8 cellular contexts compared by ENCODE assay signal in the genomic region with DNA sequence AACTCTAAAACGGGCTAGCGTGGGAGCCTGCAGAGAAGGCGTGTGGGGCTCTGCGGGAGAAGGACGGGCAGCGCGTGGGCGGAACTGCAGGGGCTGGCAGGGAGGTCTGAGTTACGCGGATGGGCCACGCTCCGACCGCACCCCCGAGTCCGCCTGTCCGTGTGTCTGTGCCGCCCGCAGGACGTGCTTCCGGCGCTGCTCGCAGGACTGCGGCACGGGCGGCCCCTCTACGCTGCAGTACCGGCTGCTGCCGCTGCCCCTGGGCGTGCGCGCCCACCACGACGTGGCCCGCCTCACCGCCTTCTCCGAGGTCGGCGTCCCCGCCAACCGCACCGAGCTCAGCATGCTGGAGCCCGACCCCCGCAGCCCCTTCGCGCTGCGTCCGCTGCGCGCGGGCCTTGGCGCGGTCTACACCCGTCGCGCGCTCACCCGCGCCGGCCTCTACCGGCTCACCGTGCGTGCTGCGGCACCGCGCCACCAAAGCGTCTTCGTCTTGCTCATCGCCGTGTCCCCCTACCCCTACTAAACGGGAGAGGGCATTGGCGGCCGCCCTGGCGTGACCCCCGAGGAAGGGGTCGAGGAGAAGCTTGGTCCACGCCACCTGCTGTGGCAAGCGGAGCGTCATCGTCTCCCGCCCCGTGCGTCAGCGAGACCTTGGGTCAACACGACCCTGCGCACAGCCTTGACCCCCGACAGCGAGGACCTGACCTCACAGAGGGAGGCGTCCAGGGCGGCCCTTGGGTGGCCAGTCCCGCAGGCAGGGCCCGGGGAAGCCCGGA. TPM values are rescaled to one million over a fixed set of nuclear protein-coding genes. Genes with fewer than 3 reads are reported as not detected.
DNase-seq lines count a peak whose midpoint lies in the region; ATAC-seq, FAIRE-seq and TF ChIP-seq lines count a peak whose summit lies in the region.

No MANE protein-coding gene starts in this region.

- no peaks in the 10 kb centered on the region for H3F3A ChIP-seq in neural cell (ENCODE audit: insufficient read depth, low read length, poor library complexity, severe bottlenecking)

- no peaks in the 10 kb centered on the region for H3K79me2 ChIP-seq in neural cell (replicated peaks; ENCODE audit: insufficient read depth, low read length)

- H3K27ac ChIP-seq in A549 (peak overlapping the region; percentile 56 to 80; a peak in 5 of 6 replicates), VCaP (peak overlapping the region; percentile 33; the same call in 1 of the 2 replicates), esophagus (ENCODE audit: low read depth in 2 of 2, low read length in 1 of 2) (no peak overlapping the region), neural cell (ENCODE audit: low read length) (no peak overlapping the region)

- DNase-seq in A549 (ENCODE audit: low read depth in 1 of 2, low spot score in 1 of 2) (peak; percentile 68 to 87), GM13977 (ENCODE audit: low spot score) (peak; percentile 84), GDM1 (lab: John Stamatoyannopoulos, UW) (no peak)

- 7% methylated on average over 51 of the region's 92 CpGs for WGBS in A549 (ENCODE audit: missing lambda C conversion rate)
- WGBS in esophagus, 2 donors = 8% methylated on average over 58 to 92 of the region's 92 CpGs

- TF ChIP-seq CTCF in A549 (IDR thresholded peaks at IDR 0.05) = peak; percentile 44
- peak; percentile 38 for TF ChIP-seq CTCF in GM13977 (IDR thresholded peaks at IDR 0.05; ENCODE audit: extremely low read depth, insufficient read depth, missing control alignments)
- TF ChIP-seq CTCF in VCaP (conservative IDR thresholded peaks at IDR 0.05) = peak; percentile 88
- TF ChIP-seq CTCF in neural cell (IDR thresholded peaks at IDR 0.05; ENCODE audit: poor library complexity, severe bottlenecking) = peak; percentile 88

- peak overlapping the region; percentile 47 for H3K9ac ChIP-seq in neural cell (ENCODE audit: low read length)

- no peaks in the 10 kb centered on the region for H3K36me3 ChIP-seq in esophagus (ENCODE audit: control insufficient read depth in 2 of 2, insufficient read depth in 2 of 2, low read length in 1 of 2)
- H3K36me3 ChIP-seq in neural cell (ENCODE audit: insufficient read depth, low read length) = no peaks in the 10 kb centered on the region

- peak; percentile 24; the same call in 1 of the 2 replicates for TF ChIP-seq POLR2A in A549 (IDR thresholded peaks at IDR 0.05; ENCODE audit: low read length)

- H3K27me3 ChIP-seq in esophagus (ENCODE audit: control insufficient read depth in 1 of 2, insufficient read depth in 2 of 2, low read length in 2 of 2) (no peaks in the 10 kb centered on the region), neural cell (ENCODE audit: insufficient read depth, low read depth, low read length) (peaks cover 27% of the 10 kb centered on the region)

- no peak for TF ChIP-seq EP300 in A549 (IDR thresholded peaks at IDR 0.05)
- no peak for TF ChIP-seq EP300 in neural cell (conservative IDR thresholded peaks at IDR 0.05; ENCODE audit: poor library complexity, severe bottlenecking)

- no peaks in the 10 kb centered on the region for H3K9me2 ChIP-seq in neural cell (ENCODE audit: insufficient read depth, low read length)

- ATAC-seq in A549 (peak; percentile 89 to 97), HG03039 (IDR thresholded peaks at IDR 0.05; ENCODE audit: unreplicated experiment) (no peak), GM21390 (IDR thresholded peaks at IDR 0.05; ENCODE audit: unreplicated experiment) (no peak)

- POLR2A ChIA-PET in A549 (lab: Yijun Ruan, JAX) = no interaction called here

- in situ Hi-C loops in GM13977 (cut with MboI; ENCODE audit: low pct_unique_long_range_greater_than_20kb, low sequenced_read_pairs, unreplicated experiment) = no loop called here

- H3K4me2 ChIP-seq in A549 = peak overlapping the region; percentile 98
- no peak overlapping the region for H3K4me2 ChIP-seq in neural cell (ENCODE audit: low read length)

- no peaks in the 10 kb centered on the region for H4K20me1 ChIP-seq in neural cell (ENCODE audit: insufficient read depth)

- peak overlapping the region; percentile 49 for H3K4me3 ChIP-seq in A549
- H3K4me3 ChIP-seq in esophagus (ENCODE audit: low read depth in 1 of 2, low read length in 2 of 2) = peak overlapping the region; percentile 20 to 41
- peak overlapping the region; percentile 67 for H3K4me3 ChIP-seq in neural cell (ENCODE audit: low read length)

- H3K4me1 ChIP-seq in A549 = peaks cover 7% of the 10 kb centered on the region; the same call in 2 of the 3 replicates
- peaks cover 9 to 14% of the 10 kb centered on the region in 2 donors for H3K4me1 ChIP-seq in esophagus (ENCODE audit: control insufficient read depth in 2 of 2, insufficient read depth in 2 of 2, low read length in 1 of 2)

- H3K9me3 ChIP-seq in A549 (no peaks in the 10 kb centered on the region), esophagus (ENCODE audit: control insufficient read depth in 2 of 2, insufficient read depth in 1 of 2, low read depth in 1 of 2, low read length in 1 of 2) (peaks cover 0 to 13% of the 10 kb centered on the region in 2 donors), neural cell (ENCODE audit: low read length) (no peaks in the 10 kb centered on the region)

- no peak overlapping the region for H2AFZ ChIP-seq in neural cell (ENCODE audit: low read depth, low read length)

- no peak for FAIRE-seq in A549 (lab: Jason Lieb, UNC)

- CTCF ChIA-PET in A549 (lab: Yijun Ruan, JAX) = interaction anchor here (0.8 to 4.6 kb wide), 9 partner anchors 9 to 192 kb away, joined by 3 to 26 read pairs (median 3); no protein-coding TSS in a partner anchor

- TF ChIP-seq RAD21 in A549 (conservative IDR thresholded peaks at IDR 0.05 in 1 of 2, IDR thresholded peaks at IDR 0.05 in 1 of 2) (peak in 1 of 2 experiments; percentile 29; a peak in 1 of 5 replicates), neural cell (conservative IDR thresholded peaks at IDR 0.05) (peak; percentile 49)

TF ChIP-seq in A549, 52 proteins besides CTCF, POLR2A, EP300 and RAD21:
- TF ChIP-seq MAX (IDR thresholded peaks at IDR 0.05) (peak; percentile 73; the same call in 1 of the 2 replicates), BHLHE40 (IDR thresholded peaks at IDR 0.05; ENCODE audit: low read depth, low read length) (peak; percentile 39; the same call in 1 of the 2 replicates), CBX8 (IDR thresholded peaks at IDR 0.05) (no peak), ESRRA (IDR thresholded peaks at IDR 0.05; ENCODE audit: borderline replicate concordance, low read length) (no peak)
- TF ChIP-seq, protein P1, sequence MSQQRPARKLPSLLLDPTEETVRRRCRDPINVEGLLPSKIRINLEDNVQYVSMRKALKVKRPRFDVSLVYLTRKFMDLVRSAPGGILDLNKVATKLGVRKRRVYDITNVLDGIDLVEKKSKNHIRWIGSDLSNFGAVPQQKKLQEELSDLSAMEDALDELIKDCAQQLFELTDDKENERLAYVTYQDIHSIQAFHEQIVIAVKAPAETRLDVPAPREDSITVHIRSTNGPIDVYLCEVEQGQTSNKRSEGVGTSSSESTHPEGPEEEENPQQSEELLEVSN (IDR thresholded peaks at IDR 0.05; ENCODE audit: borderline replicate concordance, low read depth) = peak; percentile 68

TF ChIP-seq in neural cell, 6 proteins besides CTCF, POLR2A, EP300 and RAD21:
- TF ChIP-seq REST (IDR thresholded peaks at IDR 0.05; ENCODE audit: borderline replicate concordance) (no peak), MXI1 (conservative IDR thresholded peaks at IDR 0.05; ENCODE audit: poor library complexity, severe bottlenecking) (peak; percentile 45), EZH2 (IDR thresholded peaks at IDR 0.05; ENCODE audit: borderline replicate concordance, insufficient read depth, low read length, poor library complexity, severe bottlenecking) (peak; percentile 36), SMC3 (conservative IDR thresholded peaks at IDR 0.05; ENCODE audit: poor library complexity) (peak; percentile 41), POLR2AphosphoS5 (IDR thresholded peaks at IDR 0.05) (peak; percentile 21)

RNA-seq across cellular contexts. Expression of gene ASS1, which starts 11.4 kb away (rescaled TPM):
- polyA plus RNA-seq in A549 (2011; rRNA removed) (32.5 and 36.9 TPM in 2 replicates), A549 (2017; fragmentation: RNase III; extraction: RNeasy Plus Mini Kit Qiagen cat#74134 plus additional on column Dnase treatment) (11.3 to 12.9 TPM (median 11.8 TPM) in 3 replicates), esophagus (10 to 100 TPM; 63.6 to 79.5 TPM), neural cell (0.80 and 2.6 TPM in 2 replicates)
- 13.7 and 16.0 TPM in 2 replicates for polyA plus RNA-seq in A549 (2012; cell fraction: cytosol; rRNA removed)
- polyA plus RNA-seq in A549 (2012; cell fraction: nucleus; rRNA removed) = 8.3 and 11.0 TPM in 2 replicates
- 17.1 and 24.9 TPM in 2 replicates for polyA minus RNA-seq in A549 (2011; rRNA and poly(A)+ RNA removed)
- 2.2 and 2.7 TPM in 2 replicates for polyA minus RNA-seq in neural cell

Comparison
In these comparisons a context has a peak if more than half of its experiments do, and no peak if none do; other contexts are left out.
1. ATAC-seq: peak in A549 (2 of 2); none in HG03039 (single experiment) and GM21390 (single experiment).
2. H3K27ac ChIP-seq: peak in A549 (2 of 2) and VCaP (single experiment); none in esophagus (0 of 2) and neural cell (single experiment).
3. CTCF ChIP-seq: peak in every context shown above with its lines; median percentile 88 in VCaP; 88 in neural cell; 44 in A549; 38 in GM13977.
4. Peak in every context shown above with its lines, with median percentiles within 50 percentile points of each other: H3K4me3 ChIP-seq.